In genomic region chr18:47558110-47558750, GRCh38 we compare ENCODE assay signal across 17 cellular contexts.
DNase-seq lines count a peak whose midpoint lies in the region; ATAC-seq and TF ChIP-seq lines count a peak whose summit lies in the region.
"Had no signal": no experiment of that assay in that cellular context is flagged by ENCODE, and none has a peak within 500 bp of the region (broad histone marks: within the 10 kb centered on the region; RNA-seq: fewer than 3 reads in every experiment).

No MANE protein-coding gene starts in this region.

- H3K9me3 Mint-ChIP-seq in WTC11: peaks cover 9% of the 10 kb centered on the region
- H3K9me3 Mint-ChIP-seq: activated naive CD4-positive, alpha-beta T cell treated with anti-CD3 and anti-CD28 coated beads, Interleukin-2, amount 50 U/mL, for 72 hours had no signal

- DNase-seq in WTC11 (ENCODE audit: low spot score) (no peak), COR-L47 (lab: John Stamatoyannopoulos, UW) (no peak), cortex of kidney (lab: John Stamatoyannopoulos, UW) (no peak)
- DNase-seq: caudate nucleus; CD8-positive, alpha-beta memory T cell; NCI-H1105; NCI-H526; posterior cingulate gyrus; SIG-M5; stimulated activated CD4-positive, alpha-beta T cell treated with anti-CD3 and anti-CD28 coated beads, Interleukin-15, amount 100 ng/mL, for 24 hours; transverse colon had no signal

- peak; percentile 43 for ATAC-seq in GM18520 (IDR thresholded peaks at IDR 0.05; ENCODE audit: unreplicated experiment)
- peak; percentile 93 for ATAC-seq in GM19463 (IDR thresholded peaks at IDR 0.05; ENCODE audit: unreplicated experiment)
- peak; percentile 89 for ATAC-seq in HG03196 (IDR thresholded peaks at IDR 0.05; ENCODE audit: unreplicated experiment)
- peak; percentile 10 for ATAC-seq in WTC11
- no peak for ATAC-seq in GM21390 (IDR thresholded peaks at IDR 0.05; ENCODE audit: unreplicated experiment)
- no peak for ATAC-seq in GM18868 (IDR thresholded peaks at IDR 0.05; ENCODE audit: unreplicated experiment)

- peaks cover 57% of the 10 kb centered on the region for H3K4me1 Mint-ChIP-seq in WTC11
- H3K4me1 Mint-ChIP-seq: CD8-positive, alpha-beta memory T cell had no signal

- peaks cover 11% of the 10 kb centered on the region; the same call in 1 of the 2 replicates for H3K36me3 Mint-ChIP-seq in WTC11
- H3K36me3 Mint-ChIP-seq: CD8-positive, alpha-beta memory T cell had no signal

- POLR2A ChIA-PET in WTC11 (lab: Charles Lee): no interaction called here

- no peak for TF ChIP-seq CTCF in WTC11 (IDR thresholded peaks at IDR 0.05)

- no peak overlapping the region; the same call in 1 of the 2 replicates for H3K27ac Mint-ChIP-seq in WTC11
- H3K27ac Mint-ChIP-seq: CD8-positive, alpha-beta memory T cell had no signal

- no peak overlapping the region for H3K4me3 Mint-ChIP-seq in WTC11
- H3K4me3 Mint-ChIP-seq: CD8-positive, alpha-beta memory T cell had no signal

- CTCF ChIA-PET in WTC11 (lab: Charles Lee): interaction anchor here (0.6 to 2.2 kb wide), 7 partner anchors 13 to 198 kb away, joined by 3 to 9 read pairs (median 5); no protein-coding TSS in a partner anchor

- peaks cover 10% of the 10 kb centered on the region for H3K27me3 Mint-ChIP-seq in WTC11 (ENCODE audit: low read depth)

TF ChIP-seq in WTC11, 78 proteins besides CTCF, POLR2A, EP300 and RAD21:
- TF ChIP-seq ZNF263 (CRISPR knock-in tag; IDR thresholded peaks at IDR 0.05; ENCODE audit: low read depth) (no peak), NFYB (CRISPR knock-in tag; conservative IDR thresholded peaks at IDR 0.05; ENCODE audit: low read depth) (no peak), CDX4 (CRISPR knock-in tag; IDR thresholded peaks at IDR 0.05; ENCODE audit: borderline replicate concordance) (no peak), GRHL2 (CRISPR knock-in tag; IDR thresholded peaks at IDR 0.05; ENCODE audit: insufficient replicate concordance, severe bottlenecking) (no peak), FOXJ3 (CRISPR knock-in tag; IDR thresholded peaks at IDR 0.05; ENCODE audit: borderline replicate concordance) (no peak), ZMAT4 (CRISPR knock-in tag; IDR thresholded peaks at IDR 0.05) (no peak), AR (CRISPR knock-in tag; IDR thresholded peaks at IDR 0.05) (no peak), NR1H2 (CRISPR knock-in tag; IDR thresholded peaks at IDR 0.05) (no peak), MXD4 (CRISPR knock-in tag; IDR thresholded peaks at IDR 0.05; ENCODE audit: borderline replicate concordance) (no peak), SMAD4 (CRISPR knock-in tag; IDR thresholded peaks at IDR 0.05) (no peak), AFF4 (CRISPR knock-in tag; IDR thresholded peaks at IDR 0.05; ENCODE audit: borderline replicate concordance) (no peak), USF2 (CRISPR knock-in tag; IDR thresholded peaks at IDR 0.05) (no peak)

Comparison
In these comparisons a context has a peak if more than half of its experiments do, and no peak if none do; other contexts are left out.
1. ATAC-seq: peak in GM18520 (single experiment), GM19463 (single experiment), HG03196 (single experiment) and WTC11 (single experiment); none in GM21390 (single experiment) and GM18868 (single experiment).